ENCODE assay signal across 19 cellular contexts in genomic region chr2:205768341-205768740, GRCh38.
DNase-seq lines count a peak whose midpoint lies in the region; ATAC-seq and TF ChIP-seq lines count a peak whose summit lies in the region.
"Had no signal": no experiment of that assay in that cellular context is flagged by ENCODE, and none has a peak within 500 bp of the region (broad histone marks: within the 10 kb centered on the region; RNA-seq: fewer than 3 reads in every experiment).

No MANE protein-coding gene starts in this region.

- peak overlapping the region in 4 of 12 donors; percentile 33 to 85 (median 48) for H3K27ac ChIP-seq in heart left ventricle
- H3K27ac ChIP-seq: PC-9 had no signal

- TF ChIP-seq POLR2A in heart left ventricle (IDR thresholded peaks at IDR 0.05): no peak

- no peaks in the 10 kb centered on the region for H3K9me3 ChIP-seq in heart left ventricle
- H3K9me3 ChIP-seq: Caco-2, HAP-1 had no signal

- intact Hi-C loops in heart left ventricle (cut with DNase I): loop anchor here in 6 of 10 donors (5.0 to 10.0 kb wide), 5 partner anchors 84 to 1444 kb away; partner anchors contain the start of gene NRP2 (in 2 of the 6)

- H3K36me3 ChIP-seq in heart left ventricle: peaks cover 0 to 50% (median 6%) of the 10 kb centered on the region in 9 donors
- H3K36me3 ChIP-seq: HAP-1 had no signal

- peaks cover 34% of the 10 kb centered on the region for H3K4me1 Mint-ChIP-seq in osteocyte (ENCODE audit: unreplicated experiment)
- H3K4me1 Mint-ChIP-seq: activated T-helper 17 cell treated with anti-CD3 and anti-CD28 coated beads, Interleukin-2, amount 50 U/mL, for 72 hours had no signal

- H3K4me3 ChIP-seq in heart left ventricle: no peak overlapping the region
- H3K4me3 ChIP-seq: HAP-1, PC-9 had no signal

- peaks cover 0 to 30% (median 14%) of the 10 kb centered on the region in 12 donors for H3K4me1 ChIP-seq in heart left ventricle

- DNase-seq in DMS79 treated with DMSO at 0.1 percent for 48 hours (lab: John Stamatoyannopoulos, UW) (peak; percentile 98), NCI-H510A (lab: John Stamatoyannopoulos, UW) (peak; percentile 82), heart left ventricle (peak in 2 of 5 donors; percentile 61 to 63), osteocyte (ENCODE audit: extremely low spot score, unreplicated experiment) (no peak), C1 segment of cervical spinal cord (lab: John Stamatoyannopoulos, UW) (no peak), RKO (ENCODE audit: low spot score) (no peak), GM20000 (ENCODE audit: low spot score) (no peak)
- DNase-seq: Caco-2; central memory CD4-positive, alpha-beta T cell; effector CD4-positive, alpha-beta T cell; NCI-H1436; NCI-H524; PC-9; stimulated activated CD4-positive, alpha-beta T cell treated with anti-CD3 and anti-CD28 coated beads, Interleukin-15, amount 100 ng/mL, for 24 hours had no signal

- TF ChIP-seq CTCF in heart left ventricle (IDR thresholded peaks at IDR 0.05): no peak
- no peak for TF ChIP-seq CTCF in osteocyte (IDR thresholded peaks at IDR 0.05)
- no peak for TF ChIP-seq CTCF in GM20000 (IDR thresholded peaks at IDR 0.05; ENCODE audit: extremely low read depth, missing control alignments)

- H3K27ac Mint-ChIP-seq in osteocyte (ENCODE audit: unreplicated experiment): peak overlapping the region; percentile 50
- H3K27ac Mint-ChIP-seq: activated T-helper 17 cell treated with anti-CD3 and anti-CD28 coated beads, Interleukin-2, amount 50 U/mL, for 72 hours; stimulated activated naive CD8-positive, alpha-beta T cell treated with anti-CD3 and anti-CD28 coated beads, Interleukin-15, Interleukin-2, amounts not matched to agents 100 ng/mL and 50 ng/mL, for 24 hours; WTC11 had no signal

- no peaks in the 10 kb centered on the region for H3K9me3 Mint-ChIP-seq in osteocyte (ENCODE audit: unreplicated experiment)
- H3K9me3 Mint-ChIP-seq: activated T-helper 17 cell treated with anti-CD3 and anti-CD28 coated beads, Interleukin-2, amount 50 U/mL, for 72 hours; stimulated activated naive CD8-positive, alpha-beta T cell treated with anti-CD3 and anti-CD28 coated beads, Interleukin-15, Interleukin-2, amounts not matched to agents 100 ng/mL and 50 ng/mL, for 24 hours; WTC11 had no signal

- no peak overlapping the region for H3K4me3 Mint-ChIP-seq in osteocyte (ENCODE audit: unreplicated experiment)
- H3K4me3 Mint-ChIP-seq: activated T-helper 17 cell treated with anti-CD3 and anti-CD28 coated beads, Interleukin-2, amount 50 U/mL, for 72 hours; stimulated activated naive CD8-positive, alpha-beta T cell treated with anti-CD3 and anti-CD28 coated beads, Interleukin-15, Interleukin-2, amounts not matched to agents 100 ng/mL and 50 ng/mL, for 24 hours; WTC11 had no signal

- ATAC-seq in heart left ventricle (peak; percentile 82 to 93 (median 88)), GM21367 (IDR thresholded peaks at IDR 0.05; ENCODE audit: unreplicated experiment) (no peak)
- ATAC-seq: activated T-helper 17 cell treated with anti-CD3 and anti-CD28 coated beads, Interleukin-2, amount 50 U/mL, for 72 hours; WTC11 had no signal

- no peaks in the 10 kb centered on the region for H3K27me3 Mint-ChIP-seq in osteocyte (ENCODE audit: unreplicated experiment)

- H3K27me3 ChIP-seq in heart left ventricle: peaks cover 0 to 16% (median 2%) of the 10 kb centered on the region in 9 donors

- WGBS in heart left ventricle, 4 donors: 62 to 75% (median 65%) methylated on average over 7 of the region's 7 CpGs

- peaks cover 9% of the 10 kb centered on the region for H3K36me3 Mint-ChIP-seq in osteocyte (ENCODE audit: unreplicated experiment)
- H3K36me3 Mint-ChIP-seq: WTC11 had no signal

Comparison
In these comparisons a context has a peak if more than half of its experiments do, and no peak if none do; other contexts are left out.
1. DNase-seq: peak in DMS79 treated with DMSO at 0.1 percent for 48 hours (single experiment) and NCI-H510A (single experiment); none in osteocyte (single experiment), C1 segment of cervical spinal cord (0 of 14), RKO (single experiment) and GM20000 (single experiment).